Comparison of ENCODE assay signal across 12 cellular contexts in genomic region chr6:156840136-156840535, GRCh38.
DNase-seq lines count a peak whose midpoint lies in the region; ATAC-seq and TF ChIP-seq lines count a peak whose summit lies in the region.
"Had no signal": no experiment of that assay in that cellular context is flagged by ENCODE, and none has a peak within 500 bp of the region (broad histone marks: within the 10 kb centered on the region; RNA-seq: fewer than 3 reads in every experiment).

No MANE protein-coding gene starts in this region.

- DNase-seq in WTC11 (ENCODE audit: low spot score): no peak
- no peak for DNase-seq in heart right ventricle
- no peak for DNase-seq in trophoblast cell
- no peak for DNase-seq in activated CD8-positive, alpha-beta T cell treated with anti-CD3 and anti-CD28 coated beads, Interleukin-2, amount 10 ng/mL, durations not matched to agents 7 days and 5 days
- DNase-seq in middle frontal gyrus (ENCODE audit: extremely low spot score, low spot score): no peak
- no peak for DNase-seq in DMS 273 treated with DMSO at 0.1 percent for 48 hours (lab: John Stamatoyannopoulos, UW)
- no peak for DNase-seq in stimulated activated CD4-positive, alpha-beta T cell treated with anti-CD3 and anti-CD28 coated beads, Interleukin-4, amount 100 ng/mL, for 24 hours
- DNase-seq: PC-3, T-helper 9 cell had no signal

- peak overlapping the region; percentile 60 for H3K27ac Mint-ChIP-seq in WTC11
- H3K27ac Mint-ChIP-seq in activated CD8-positive, alpha-beta T cell treated with anti-CD3 and anti-CD28 coated beads, Interleukin-2, amount 10 ng/mL, durations not matched to agents 7 days and 5 days: no peak overlapping the region

- H3K4me1 ChIP-seq in DOHH2 (ENCODE audit: control insufficient read depth, low read length) (peaks cover 60% of the 10 kb centered on the region), heart right ventricle (peaks cover 18 to 88% (median 63%) of the 10 kb centered on the region in 9 donors), trophoblast cell (ENCODE audit: control insufficient read depth in 1 of 2, insufficient read depth in 2 of 2, low read length in 2 of 2) (peaks cover 0 to 8% of the 10 kb centered on the region in 2 experiments)

- no peaks in the 10 kb centered on the region for H3K9me2 ChIP-seq in DOHH2 (replicated peaks; ENCODE audit: control insufficient read depth, low read length)

- H3K27me3 Mint-ChIP-seq in WTC11 (ENCODE audit: low read depth): no peaks in the 10 kb centered on the region
- H3K27me3 Mint-ChIP-seq in activated CD8-positive, alpha-beta T cell treated with anti-CD3 and anti-CD28 coated beads, Interleukin-2, amount 10 ng/mL, durations not matched to agents 7 days and 5 days (ENCODE audit: low read depth): no peaks in the 10 kb centered on the region
- H3K27me3 Mint-ChIP-seq: brain had no signal

- no peak overlapping the region for H2AFZ ChIP-seq in trophoblast cell (ENCODE audit: insufficient read depth, low read length, poor library complexity)

- ATAC-seq in WTC11 (no peak), heart right ventricle (peak in 7 of 8 donors; percentile 4 to 59 (median 47))
- no peak for ATAC-seq in activated CD8-positive, alpha-beta T cell treated with anti-CD3 and anti-CD28 coated beads, Interleukin-2, amount 10 ng/mL, durations not matched to agents 7 days and 5 days
- ATAC-seq: esophagus mucosa, PC-3 had no signal

- H3K23ac ChIP-seq in trophoblast cell (ENCODE audit: low read length): no peak overlapping the region

- H4K20me1 ChIP-seq in DOHH2 (ENCODE audit: control insufficient read depth, insufficient read depth, low read depth, low read length): peaks cover 30% of the 10 kb centered on the region; the same call in 1 of the 2 replicates

- H3F3A ChIP-seq in DOHH2 (ENCODE audit: control insufficient read depth, insufficient read depth): no peaks in the 10 kb centered on the region

- H3K36me3 ChIP-seq in DOHH2 (ENCODE audit: control insufficient read depth, low read length): peaks cover 43% of the 10 kb centered on the region
- H3K36me3 ChIP-seq in heart right ventricle: peaks cover 0 to 12% (median 0%) of the 10 kb centered on the region in 9 donors
- peaks cover 5 to 8% of the 10 kb centered on the region in 2 experiments for H3K36me3 ChIP-seq in trophoblast cell (ENCODE audit: control insufficient read depth in 1 of 2, insufficient read depth in 2 of 2, low read length in 2 of 2)

- H2BK120ac ChIP-seq in trophoblast cell (ENCODE audit: insufficient read depth, low read length, poor library complexity): no peak overlapping the region

- no peak overlapping the region for H4K91ac ChIP-seq in trophoblast cell (ENCODE audit: low read depth, low read length)

- H3K9me3 ChIP-seq in DOHH2 (ENCODE audit: control insufficient read depth, insufficient read depth, low read length): no peaks in the 10 kb centered on the region
- no peaks in the 10 kb centered on the region for H3K9me3 ChIP-seq in heart right ventricle
- no peaks in the 10 kb centered on the region for H3K9me3 ChIP-seq in trophoblast cell (ENCODE audit: insufficient read depth, low read depth, low read length)

- POLR2A ChIA-PET in WTC11 (lab: Charles Lee): no interaction called here
- POLR2A ChIA-PET in activated CD8-positive, alpha-beta T cell treated with anti-CD3 and anti-CD28 coated beads, Interleukin-2, amount 10 ng/mL, durations not matched to agents 7 days and 5 days (lab: Charles Lee): no interaction called here

- peak overlapping the region; percentile 5 for H3K9ac ChIP-seq in trophoblast cell (ENCODE audit: low read length)

- H3K36me3 Mint-ChIP-seq in WTC11: 0 out of 2 replicates have a peak, but pooled peaks cover 2% of the 10 kb centered on the region
- peaks cover 6% of the 10 kb centered on the region for H3K36me3 Mint-ChIP-seq in activated CD8-positive, alpha-beta T cell treated with anti-CD3 and anti-CD28 coated beads, Interleukin-2, amount 10 ng/mL, durations not matched to agents 7 days and 5 days (ENCODE audit: low read depth)

- TF ChIP-seq CTCF in DOHH2 (IDR thresholded peaks at IDR 0.05; ENCODE audit: low read depth, low read length, poor library complexity, severe bottlenecking) (no peak), WTC11 (IDR thresholded peaks at IDR 0.05) (no peak), heart right ventricle (IDR thresholded peaks at IDR 0.05) (no peak)

- peaks cover 2% of the 10 kb centered on the region for H3K79me1 ChIP-seq in trophoblast cell (ENCODE audit: low read length)

- intact Hi-C loops in heart right ventricle (cut with DNase I): loop anchor here in 1 of 10 donors (5.0 kb wide), 1 partner anchor 1993 kb away; no protein-coding TSS in a partner anchor

- H3K4me2 ChIP-seq in DOHH2 (ENCODE audit: low read length): peak overlapping the region; percentile 32
- H3K4me2 ChIP-seq in trophoblast cell (ENCODE audit: low read length): no peak overlapping the region

- H4K12ac ChIP-seq in trophoblast cell (ENCODE audit: low read depth, low read length): no peak overlapping the region

- no peak overlapping the region for H3K4me3 ChIP-seq in DOHH2 (ENCODE audit: low read length)
- H3K4me3 ChIP-seq in heart right ventricle: peak overlapping the region in 3 of 10 donors; percentile 2 to 9 (median 5)
- H3K4me3 ChIP-seq in trophoblast cell (ENCODE audit: low read depth, low read length): no peak overlapping the region

- H3K79me2 ChIP-seq in DOHH2 (ENCODE audit: control insufficient read depth, low read length): peaks cover 96% of the 10 kb centered on the region
- H3K79me2 ChIP-seq in trophoblast cell (ENCODE audit: control insufficient read depth, insufficient read depth, low read length, poor library complexity): no peaks in the 10 kb centered on the region

- no peak overlapping the region for H4K8ac ChIP-seq in trophoblast cell (ENCODE audit: low read depth, low read length)

- no peak overlapping the region for H2AK5ac ChIP-seq in trophoblast cell (ENCODE audit: low read length)

- no peak overlapping the region for H3K14ac ChIP-seq in trophoblast cell (ENCODE audit: low read length)

- no peaks in the 10 kb centered on the region for H3K9me3 Mint-ChIP-seq in WTC11
- no peaks in the 10 kb centered on the region for H3K9me3 Mint-ChIP-seq in activated CD8-positive, alpha-beta T cell treated with anti-CD3 and anti-CD28 coated beads, Interleukin-2, amount 10 ng/mL, durations not matched to agents 7 days and 5 days (ENCODE audit: insufficient read depth)
- H3K9me3 Mint-ChIP-seq: brain had no signal

- no peak overlapping the region for H3K4me3 Mint-ChIP-seq in WTC11
- no peak overlapping the region for H3K4me3 Mint-ChIP-seq in activated CD8-positive, alpha-beta T cell treated with anti-CD3 and anti-CD28 coated beads, Interleukin-2, amount 10 ng/mL, durations not matched to agents 7 days and 5 days
- H3K4me3 Mint-ChIP-seq: brain had no signal

- no peak overlapping the region for H3K4ac ChIP-seq in trophoblast cell (ENCODE audit: low read depth, low read length)

- H3K27ac ChIP-seq in DOHH2 (ENCODE audit: low read depth, low read length) (no peak overlapping the region), heart right ventricle (peak overlapping the region in 9 of 10 donors; percentile 6 to 71 (median 61)), trophoblast cell (ENCODE audit: low read depth, low read length) (peak overlapping the region; percentile 33)

- no peaks in the 10 kb centered on the region for H3K27me3 ChIP-seq in DOHH2 (ENCODE audit: control insufficient read depth, low read length)
- H3K27me3 ChIP-seq in heart right ventricle: no peaks in the 10 kb centered on the region
- no peaks in the 10 kb centered on the region for H3K27me3 ChIP-seq in trophoblast cell (ENCODE audit: insufficient read depth, low read length)

- H2BK12ac ChIP-seq in trophoblast cell (ENCODE audit: low read length): no peak overlapping the region

- peaks cover 74% of the 10 kb centered on the region for H3K4me1 Mint-ChIP-seq in WTC11
- peaks cover 20% of the 10 kb centered on the region for H3K4me1 Mint-ChIP-seq in activated CD8-positive, alpha-beta T cell treated with anti-CD3 and anti-CD28 coated beads, Interleukin-2, amount 10 ng/mL, durations not matched to agents 7 days and 5 days (ENCODE audit: low read depth)

- H2BK5ac ChIP-seq in trophoblast cell (ENCODE audit: low read depth, low read length, poor library complexity): no peak overlapping the region

- CTCF ChIA-PET in WTC11 (lab: Charles Lee): interaction anchor here (0.7 kb wide), 1 partner anchor 13 kb away, joined by 4 read pairs; no protein-coding TSS in a partner anchor
- CTCF ChIA-PET in activated CD8-positive, alpha-beta T cell treated with anti-CD3 and anti-CD28 coated beads, Interleukin-2, amount 10 ng/mL, durations not matched to agents 7 days and 5 days (lab: Charles Lee): no interaction called here

- H3K18ac ChIP-seq in trophoblast cell (ENCODE audit: low read length): no peak overlapping the region

- 24 to 26% methylated on average over 8 of the region's 8 CpGs for WGBS in heart right ventricle, 2 donors
- no CpG with 5 or more reads among the region's 8 CpGs for WGBS in trophoblast cell (ENCODE audit: extremely low coverage, insufficient coverage, insufficient read length)

TF ChIP-seq in WTC11, 78 proteins besides CTCF, POLR2A, EP300 and RAD21 (continues in another document):
- TF ChIP-seq MLX (CRISPR knock-in tag; IDR thresholded peaks at IDR 0.05): no peak
- TF ChIP-seq FOXP1 (CRISPR knock-in tag; IDR thresholded peaks at IDR 0.05; ENCODE audit: borderline replicate concordance): no peak
- no peak for TF ChIP-seq HMGA2 (CRISPR knock-in tag; IDR thresholded peaks at IDR 0.05)
- TF ChIP-seq ZNF425 (CRISPR knock-in tag; conservative IDR thresholded peaks at IDR 0.05): no peak

Comparison
In these comparisons a context has a peak if more than half of its experiments do, and no peak if none do; other contexts are left out.
1. ATAC-seq: peak in heart right ventricle (7 of 8); none in WTC11 (single experiment) and activated CD8-positive, alpha-beta T cell treated with anti-CD3 and anti-CD28 coated beads, Interleukin-2, amount 10 ng/mL, durations not matched to agents 7 days and 5 days (single experiment).